In genomic region chr9:10447036-10447435, GRCh38 we compare ENCODE assay signal across 2 cellular contexts.
TF ChIP-seq lines count a peak whose summit lies in the region.

No MANE protein-coding gene starts in this region.

TF ChIP-seq in GM23338, 12 proteins besides CTCF, POLR2A, EP300 and RAD21 (continued from another document):
- TF ChIP-seq ZNF462 (CRISPR knock-in tag; IDR thresholded peaks at IDR 0.05) = no peak
- no peak for TF ChIP-seq STAT1 (IDR thresholded peaks at IDR 0.05; ENCODE audit: unreplicated experiment)
- TF ChIP-seq REST (IDR thresholded peaks at IDR 0.05; ENCODE audit: unreplicated experiment) = no peak
- no peak for TF ChIP-seq ETS1 (IDR thresholded peaks at IDR 0.05)
- no peak for TF ChIP-seq POLR2AphosphoS5 (IDR thresholded peaks at IDR 0.05; ENCODE audit: low read depth)
- no peak for TF ChIP-seq CREB1 (CRISPR knock-in tag; IDR thresholded peaks at IDR 0.05; ENCODE audit: low read depth)
- no peak for TF ChIP-seq ZNF114 (CRISPR knock-in tag; IDR thresholded peaks at IDR 0.05)

TF ChIP-seq in WTC11, 78 proteins besides CTCF, POLR2A, EP300 and RAD21 (continued from another document):
- TF ChIP-seq MLX (CRISPR knock-in tag; IDR thresholded peaks at IDR 0.05) (no peak), ATF2 (CRISPR knock-in tag; IDR thresholded peaks at IDR 0.05; ENCODE audit: borderline replicate concordance, low read depth) (no peak), ZNF423 (CRISPR knock-in tag; IDR thresholded peaks at IDR 0.05) (no peak), ZBTB21 (CRISPR knock-in tag; IDR thresholded peaks at IDR 0.05; ENCODE audit: borderline replicate concordance) (no peak), HMGA2 (CRISPR knock-in tag; IDR thresholded peaks at IDR 0.05) (no peak), CBFB (CRISPR knock-in tag; IDR thresholded peaks at IDR 0.05; ENCODE audit: low read depth) (no peak), RORB (CRISPR knock-in tag; IDR thresholded peaks at IDR 0.05) (no peak), TEAD4 (CRISPR knock-in tag; IDR thresholded peaks at IDR 0.05) (no peak)
